Comparison of ENCODE assay signal across 18 cellular contexts in the genomic region with DNA sequence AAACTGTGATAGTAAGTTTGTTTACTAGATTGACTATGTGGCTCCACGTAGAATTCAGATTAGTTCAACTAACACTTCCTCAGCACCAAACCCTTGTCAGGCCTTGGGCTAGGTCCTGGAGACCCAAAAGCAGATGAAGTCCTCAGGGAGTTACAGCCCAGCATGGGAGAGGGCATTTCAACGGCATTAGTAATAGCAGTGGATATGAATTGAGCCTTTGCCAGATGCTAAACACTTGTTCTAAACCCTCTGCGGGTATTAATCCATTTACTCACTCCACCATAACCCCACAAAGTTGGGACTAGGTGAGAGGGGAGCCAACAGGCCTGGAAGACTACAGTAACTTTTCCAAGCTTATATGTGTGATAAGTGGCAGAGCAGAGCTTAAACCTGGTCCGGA.
A peak's percentile ranks its signal among the peaks of the same experiment; 100 is the strongest.
DNase-seq lines count a peak whose midpoint lies in the region; ATAC-seq and TF ChIP-seq lines count a peak whose summit lies in the region.
"Had no signal": no experiment of that assay in that cellular context is flagged by ENCODE, and none has a peak within 500 bp of the region (broad histone marks: within the 10 kb centered on the region; RNA-seq: fewer than 3 reads in every experiment).

No MANE protein-coding gene starts in this region.

- H3K4me1 Mint-ChIP-seq in nephron (peaks cover 17% of the 10 kb centered on the region), T-cell (no peaks in the 10 kb centered on the region)
- H3K4me1 Mint-ChIP-seq: B cell, CD14-positive monocyte had no signal

- no peak overlapping the region for H3K4me3 Mint-ChIP-seq in nephron
- no peak overlapping the region for H3K4me3 Mint-ChIP-seq in T-cell
- H3K4me3 Mint-ChIP-seq: B cell, CD14-positive monocyte had no signal

- H3K27me3 ChIP-seq in SJCRH30 = no peaks in the 10 kb centered on the region
- H3K27me3 ChIP-seq: Peyer's patch had no signal

- no peak overlapping the region for H3K4me3 ChIP-seq in SJCRH30
- H3K4me3 ChIP-seq: Peyer's patch had no signal

- H3K27ac Mint-ChIP-seq in nephron = peak overlapping the region; percentile 42 to 73 (median 61)
- H3K27ac Mint-ChIP-seq in T-cell = no peak overlapping the region
- H3K27ac Mint-ChIP-seq: B cell, CD14-positive monocyte had no signal

- H3K36me3 ChIP-seq in SJCRH30 = no peaks in the 10 kb centered on the region
- H3K36me3 ChIP-seq: Peyer's patch had no signal

- H3K27ac ChIP-seq in SJCRH30 = no peak overlapping the region
- H3K27ac ChIP-seq: Peyer's patch had no signal

- DNase-seq in EL = peak; percentile 45
- DNase-seq in M059J (ENCODE audit: low read depth) = peak; percentile 5
- DNase-seq in SJCRH30 = peak; percentile 2 to 10
- no peak for DNase-seq in T-cell
- no peak for DNase-seq in retina
- DNase-seq: GDM1; NCI-H1092 treated with DMSO at 0.1 percent for 48 hours; NCI-H146; NCI-H2029 treated with DMSO at 0.1 percent for 48 hours; NCI-H226; NCI-H526; NK-92 treated with Interleukin-12 subunit alpha and Interleukin-12 subunit beta, amount 100 ng/mL, for 24 hours; Peyer's patch; T-helper 1 cell had no signal

- CTCF ChIA-PET in T-cell (lab: Charles Lee) = no interaction called here

- H3K36me3 Mint-ChIP-seq in nephron (ENCODE audit: low read depth) (peaks cover 4% of the 10 kb centered on the region), T-cell (no peaks in the 10 kb centered on the region)
- H3K36me3 Mint-ChIP-seq: CD14-positive monocyte had no signal

- H3K27me3 Mint-ChIP-seq in nephron (ENCODE audit: low read depth) = peaks cover 4% of the 10 kb centered on the region
- H3K27me3 Mint-ChIP-seq in T-cell = no peaks in the 10 kb centered on the region
- H3K27me3 Mint-ChIP-seq: B cell had no signal

- no peak for TF ChIP-seq CTCF in nephron (IDR thresholded peaks at IDR 0.05; ENCODE audit: unreplicated experiment in 3 of 3)

- no peaks in the 10 kb centered on the region for H3K4me1 ChIP-seq in SJCRH30
- H3K4me1 ChIP-seq: Peyer's patch had no signal

- H3K9me3 Mint-ChIP-seq in nephron (no peaks in the 10 kb centered on the region), T-cell (peaks cover 0 to 11% (median 0%) of the 10 kb centered on the region in 3 donors)

- POLR2A ChIA-PET in T-cell (lab: Charles Lee) = no interaction called here

- ATAC-seq in T-cell (replicated peaks in 1 of 4) = no peak
- no peak for ATAC-seq in HG02840 (IDR thresholded peaks at IDR 0.05; ENCODE audit: low FRiP score, unreplicated experiment)

- H3K9me3 ChIP-seq in SJCRH30 (replicated peaks) = no peaks in the 10 kb centered on the region
- H3K9me3 ChIP-seq: Peyer's patch had no signal

Comparison
In these comparisons a context has a peak if more than half of its experiments do, and no peak if none do; other contexts are left out.
1. DNase-seq: peak in EL (single experiment), M059J (single experiment) and SJCRH30 (2 of 2); none in T-cell (0 of 34) and retina (single experiment).
2. H3K27ac Mint-ChIP-seq: peak in nephron (3 of 3); none in T-cell (0 of 2).